ENCODE assay signal across 2 cellular contexts in genomic region chr22:50326959-50327710, GRCh38.
TF ChIP-seq lines count a peak whose summit lies in the region.

A gene with protein sequence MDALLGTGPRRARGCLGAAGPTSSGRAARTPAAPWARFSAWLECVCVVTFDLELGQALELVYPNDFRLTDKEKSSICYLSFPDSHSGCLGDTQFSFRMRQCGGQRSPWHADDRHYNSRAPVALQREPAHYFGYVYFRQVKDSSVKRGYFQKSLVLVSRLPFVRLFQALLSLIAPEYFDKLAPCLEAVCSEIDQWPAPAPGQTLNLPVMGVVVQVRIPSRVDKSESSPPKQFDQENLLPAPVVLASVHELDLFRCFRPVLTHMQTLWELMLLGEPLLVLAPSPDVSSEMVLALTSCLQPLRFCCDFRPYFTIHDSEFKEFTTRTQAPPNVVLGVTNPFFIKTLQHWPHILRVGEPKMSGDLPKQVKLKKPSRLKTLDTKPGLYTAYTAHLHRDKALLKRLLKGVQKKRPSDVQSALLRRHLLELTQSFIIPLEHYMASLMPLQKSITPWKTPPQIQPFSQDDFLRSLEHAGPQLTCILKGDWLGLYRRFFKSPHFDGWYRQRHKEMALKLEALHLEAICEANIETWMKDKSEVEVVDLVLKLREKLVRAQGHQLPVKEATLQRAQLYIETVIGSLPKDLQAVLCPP (minus strand): TSS chr22:50327012. CDS start chr22:50326988, 24 bp downstream.

TF ChIP-seq in HEK293, 187 proteins besides CTCF, POLR2A, EP300 and RAD21 (continued from another document):
- no peak for TF ChIP-seq EGR2 (tag by site-specific recombination; IDR thresholded peaks at IDR 0.05; ENCODE audit: low read depth)
- TF ChIP-seq, protein P1, sequence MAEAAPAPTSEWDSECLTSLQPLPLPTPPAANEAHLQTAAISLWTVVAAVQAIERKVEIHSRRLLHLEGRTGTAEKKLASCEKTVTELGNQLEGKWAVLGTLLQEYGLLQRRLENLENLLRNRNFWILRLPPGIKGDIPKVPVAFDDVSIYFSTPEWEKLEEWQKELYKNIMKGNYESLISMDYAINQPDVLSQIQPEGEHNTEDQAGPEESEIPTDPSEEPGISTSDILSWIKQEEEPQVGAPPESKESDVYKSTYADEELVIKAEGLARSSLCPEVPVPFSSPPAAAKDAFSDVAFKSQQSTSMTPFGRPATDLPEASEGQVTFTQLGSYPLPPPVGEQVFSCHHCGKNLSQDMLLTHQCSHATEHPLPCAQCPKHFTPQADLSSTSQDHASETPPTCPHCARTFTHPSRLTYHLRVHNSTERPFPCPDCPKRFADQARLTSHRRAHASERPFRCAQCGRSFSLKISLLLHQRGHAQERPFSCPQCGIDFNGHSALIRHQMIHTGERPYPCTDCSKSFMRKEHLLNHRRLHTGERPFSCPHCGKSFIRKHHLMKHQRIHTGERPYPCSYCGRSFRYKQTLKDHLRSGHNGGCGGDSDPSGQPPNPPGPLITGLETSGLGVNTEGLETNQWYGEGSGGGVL (tag by site-specific recombination; IDR thresholded peaks at IDR 0.05) = no peak
- no peak for TF ChIP-seq ZNF560 (tag by site-specific recombination; IDR thresholded peaks at IDR 0.05; ENCODE audit: borderline replicate concordance)
- no peak for TF ChIP-seq TCF7L2 (IDR thresholded peaks at IDR 0.05; ENCODE audit: borderline replicate concordance, low read depth, low read length)

TF ChIP-seq in K562, 482 proteins besides CTCF, POLR2A, EP300 and RAD21 (continued from another document):
- TF ChIP-seq GTF3C2 (IDR thresholded peaks at IDR 0.05; ENCODE audit: borderline replicate concordance, extremely low read depth, insufficient read length) (no peak), FOXP1 (CRISPR knock-in tag; IDR thresholded peaks at IDR 0.05) (peak; percentile 36; the same call in 1 of the 2 replicates), ATF1 (CRISPR knock-in tag; IDR thresholded peaks at IDR 0.05) (no peak), ATF1 (tag; IDR thresholded peaks at IDR 0.05) (peak; percentile 62; the same call in 1 of the 2 replicates), IRF2 (CRISPR knock-in tag; IDR thresholded peaks at IDR 0.05) (0 out of 2 replicates have a peak, but pooled peaks have one; percentile 32), ZBTB1 (CRISPR knock-in tag; IDR thresholded peaks at IDR 0.05; ENCODE audit: borderline replicate concordance, low read depth) (peak; percentile 37; the same call in 1 of the 2 replicates), NR3C1 (CRISPR knock-in tag; IDR thresholded peaks at IDR 0.05) (0 out of 2 replicates have a peak, but pooled peaks have one; percentile 68), NR2C2 (CRISPR knock-in tag; IDR thresholded peaks at IDR 0.05) (no peak), NR2C2 (tag; IDR thresholded peaks at IDR 0.05) (peak; percentile 61), HNRNPL (IDR thresholded peaks at IDR 0.05; ENCODE audit: low read depth, low read length) (no peak), SP1 (CRISPR knock-in tag; IDR thresholded peaks at IDR 0.05) (peak; percentile 35; the same call in 1 of the 2 replicates), SUPT5H (IDR thresholded peaks at IDR 0.05) (peak; percentile 45; the same call in 1 of the 2 replicates), ZBTB7A (IDR thresholded peaks at IDR 0.05; ENCODE audit: borderline replicate concordance, control insufficient read depth, low read depth, low read length) (peak; percentile 86), CREB1 (IDR thresholded peaks at IDR 0.05) (no peak), CREB1 (CRISPR knock-in tag; IDR thresholded peaks at IDR 0.05) (peak; percentile 58), RBM25 (IDR thresholded peaks at IDR 0.05; ENCODE audit: low read depth, low read length, severe bottlenecking) (no peak), NRF1 (conservative IDR thresholded peaks at IDR 0.05 in 1 of 2, IDR thresholded peaks at IDR 0.05 in 1 of 2) (peak; percentile 59 to 69), NFIX (CRISPR knock-in tag; IDR thresholded peaks at IDR 0.05; ENCODE audit: low read depth) (no peak), TEAD2 (tag; IDR thresholded peaks at IDR 0.05) (no peak), FIP1L1 (IDR thresholded peaks at IDR 0.05; ENCODE audit: low read depth, low read length, poor library complexity, severe bottlenecking) (peak; percentile 21), RB1 (IDR thresholded peaks at IDR 0.05; ENCODE audit: low read depth) (peak; percentile 88), ZNF785 (CRISPR knock-in tag; IDR thresholded peaks at IDR 0.05) (no peak)
- TF ChIP-seq, protein P2, sequence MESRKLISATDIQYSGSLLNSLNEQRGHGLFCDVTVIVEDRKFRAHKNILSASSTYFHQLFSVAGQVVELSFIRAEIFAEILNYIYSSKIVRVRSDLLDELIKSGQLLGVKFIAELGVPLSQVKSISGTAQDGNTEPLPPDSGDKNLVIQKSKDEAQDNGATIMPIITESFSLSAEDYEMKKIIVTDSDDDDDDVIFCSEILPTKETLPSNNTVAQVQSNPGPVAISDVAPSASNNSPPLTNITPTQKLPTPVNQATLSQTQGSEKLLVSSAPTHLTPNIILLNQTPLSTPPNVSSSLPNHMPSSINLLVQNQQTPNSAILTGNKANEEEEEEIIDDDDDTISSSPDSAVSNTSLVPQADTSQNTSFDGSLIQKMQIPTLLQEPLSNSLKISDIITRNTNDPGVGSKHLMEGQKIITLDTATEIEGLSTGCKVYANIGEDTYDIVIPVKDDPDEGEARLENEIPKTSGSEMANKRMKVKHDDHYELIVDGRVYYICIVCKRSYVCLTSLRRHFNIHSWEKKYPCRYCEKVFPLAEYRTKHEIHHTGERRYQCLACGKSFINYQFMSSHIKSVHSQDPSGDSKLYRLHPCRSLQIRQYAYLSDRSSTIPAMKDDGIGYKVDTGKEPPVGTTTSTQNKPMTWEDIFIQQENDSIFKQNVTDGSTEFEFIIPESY (CRISPR knock-in tag; IDR thresholded peaks at IDR 0.05) = 0 out of 2 replicates have a peak, but pooled peaks have one; percentile 52
